Comparison of ENCODE assay signal across 1 cellular context in the genomic region with DNA sequence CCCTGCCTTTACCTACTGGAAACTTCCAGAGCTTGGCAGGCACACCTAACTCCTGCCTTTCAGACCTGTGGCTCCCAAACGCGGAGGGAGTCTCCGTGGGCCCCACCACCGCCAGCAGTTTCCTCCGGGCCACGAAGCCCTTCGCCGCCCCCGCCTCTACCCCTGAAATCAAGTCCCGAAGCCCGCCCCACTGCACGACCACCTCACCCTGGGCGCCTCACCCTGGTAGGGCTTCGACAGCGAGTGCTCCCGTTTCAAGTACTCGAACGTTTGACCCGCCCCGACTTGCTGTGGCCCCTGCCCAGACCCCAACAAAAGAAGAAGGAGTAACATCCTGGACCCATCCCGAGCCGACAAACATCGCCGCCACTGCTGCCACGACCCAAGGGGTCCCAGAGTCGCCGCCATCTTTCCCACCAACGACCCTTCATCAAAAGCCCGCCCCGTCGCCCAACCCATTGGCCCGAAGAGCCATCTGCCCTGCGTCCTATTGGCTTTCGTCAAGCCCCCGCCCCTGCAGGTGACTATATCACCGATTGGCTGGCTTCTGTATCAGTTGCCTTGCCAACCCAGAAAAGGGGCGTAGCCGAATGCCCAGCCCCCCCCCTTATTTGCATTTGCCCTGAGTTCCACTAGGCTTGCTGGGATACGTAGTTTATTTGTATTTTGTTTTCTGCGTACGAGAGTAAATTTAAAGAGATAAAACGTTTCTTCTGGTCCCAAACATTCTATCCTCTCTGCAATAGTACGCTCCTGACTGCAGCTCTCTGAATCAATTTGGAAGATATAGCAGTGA.
A peak's percentile ranks its signal among the peaks of the same experiment; 100 is the strongest.
TF ChIP-seq lines count a peak whose summit lies in the region.

A gene with protein sequence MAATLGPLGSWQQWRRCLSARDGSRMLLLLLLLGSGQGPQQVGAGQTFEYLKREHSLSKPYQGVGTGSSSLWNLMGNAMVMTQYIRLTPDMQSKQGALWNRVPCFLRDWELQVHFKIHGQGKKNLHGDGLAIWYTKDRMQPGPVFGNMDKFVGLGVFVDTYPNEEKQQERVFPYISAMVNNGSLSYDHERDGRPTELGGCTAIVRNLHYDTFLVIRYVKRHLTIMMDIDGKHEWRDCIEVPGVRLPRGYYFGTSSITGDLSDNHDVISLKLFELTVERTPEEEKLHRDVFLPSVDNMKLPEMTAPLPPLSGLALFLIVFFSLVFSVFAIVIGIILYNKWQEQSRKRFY (minus strand): TSS at position 432 of the 796 bp plus-strand sequence. CDS start 24 bp downstream, at position 408.

TF ChIP-seq in HepG2, 621 proteins besides CTCF, POLR2A, EP300 and RAD21 (continued from another document and continues in another):
- TF ChIP-seq TAF1 (CRISPR knock-in tag; IDR thresholded peaks at IDR 0.05) (peak; percentile 82; the same call in 1 of the 2 replicates), ZBTB38 (CRISPR knock-in tag; IDR thresholded peaks at IDR 0.05) (peak; percentile 62; the same call in 1 of the 2 replicates), ETV6 (CRISPR knock-in tag; conservative IDR thresholded peaks at IDR 0.05) (no peak), HOXA5 (CRISPR knock-in tag; IDR thresholded peaks at IDR 0.05) (0 out of 2 replicates have a peak, but pooled peaks have one; percentile 63), NCOR1 (IDR thresholded peaks at IDR 0.05; ENCODE audit: borderline replicate concordance, low read length) (peak; percentile 41; the same call in 1 of the 2 replicates), ZNF234 (CRISPR knock-in tag; conservative IDR thresholded peaks at IDR 0.05) (no peak), ZSCAN31 (CRISPR knock-in tag; IDR thresholded peaks at IDR 0.05; ENCODE audit: low read depth) (no peak), ZNF878 (CRISPR knock-in tag; IDR thresholded peaks at IDR 0.05) (no peak), POLR2G (IDR thresholded peaks at IDR 0.05; ENCODE audit: low read depth, low read length) (peak; percentile 92), CEBPG (CRISPR knock-in tag; IDR thresholded peaks at IDR 0.05) (no peak; the same call in none of the 2 replicates), ESRRA (CRISPR knock-in tag; IDR thresholded peaks at IDR 0.05; ENCODE audit: low read depth) (0 out of 2 replicates have a peak, but pooled peaks have one; percentile 44), ZNF143 (CRISPR knock-in tag; IDR thresholded peaks at IDR 0.05) (peak; percentile 88), RNF2 (conservative IDR thresholded peaks at IDR 0.05; ENCODE audit: low read depth) (no peak), MTA3 (CRISPR knock-in tag; IDR thresholded peaks at IDR 0.05) (no peak), ZNF557 (CRISPR knock-in tag; IDR thresholded peaks at IDR 0.05) (0 out of 2 replicates have a peak, but pooled peaks have one; percentile 9), SSRP1 (CRISPR knock-in tag; IDR thresholded peaks at IDR 0.05) (no peak), ZNF768 (CRISPR knock-in tag; IDR thresholded peaks at IDR 0.05) (0 out of 2 replicates have a peak, but pooled peaks have one; percentile 20), SALL1 (CRISPR knock-in tag; IDR thresholded peaks at IDR 0.05) (peak; percentile 66), TEAD3 (CRISPR knock-in tag; optimal IDR thresholded peaks at IDR 0.05; ENCODE audit: borderline replicate concordance) (peak; percentile 30), RFX5 (IDR thresholded peaks at IDR 0.05; ENCODE audit: low read depth, low read length) (no peak), SAP130 (CRISPR knock-in tag; IDR thresholded peaks at IDR 0.05; ENCODE audit: low read depth) (peak; percentile 83), ZNF672 (CRISPR knock-in tag; IDR thresholded peaks at IDR 0.05) (no peak), ZNF253 (CRISPR knock-in tag; IDR thresholded peaks at IDR 0.05; ENCODE audit: borderline replicate concordance) (0 out of 2 replicates have a peak, but pooled peaks have one; percentile 26), ISL2 (CRISPR knock-in tag; IDR thresholded peaks at IDR 0.05) (peak; percentile 29; the same call in 1 of the 2 replicates), ZNF563 (CRISPR knock-in tag; IDR thresholded peaks at IDR 0.05) (no peak), SIN3B (IDR thresholded peaks at IDR 0.05; ENCODE audit: low read length) (peak; percentile 78), DPF2 (CRISPR knock-in tag; IDR thresholded peaks at IDR 0.05; ENCODE audit: borderline replicate concordance, low read depth) (no peak), SIN3A (IDR thresholded peaks at IDR 0.05; ENCODE audit: borderline replicate concordance, low read depth, low read length) (peak; percentile 71; the same call in 1 of the 2 replicates), PRPF4 (IDR thresholded peaks at IDR 0.05; ENCODE audit: low read depth, low read length, poor library complexity, severe bottlenecking) (no peak), GATAD1 (CRISPR knock-in tag; IDR thresholded peaks at IDR 0.05) (peak; percentile 81), U2AF2 (IDR thresholded peaks at IDR 0.05; ENCODE audit: low read depth, low read length) (peak; percentile 94), KDM4B (CRISPR knock-in tag; IDR thresholded peaks at IDR 0.05) (no peak)
- TF ChIP-seq, protein P1, sequence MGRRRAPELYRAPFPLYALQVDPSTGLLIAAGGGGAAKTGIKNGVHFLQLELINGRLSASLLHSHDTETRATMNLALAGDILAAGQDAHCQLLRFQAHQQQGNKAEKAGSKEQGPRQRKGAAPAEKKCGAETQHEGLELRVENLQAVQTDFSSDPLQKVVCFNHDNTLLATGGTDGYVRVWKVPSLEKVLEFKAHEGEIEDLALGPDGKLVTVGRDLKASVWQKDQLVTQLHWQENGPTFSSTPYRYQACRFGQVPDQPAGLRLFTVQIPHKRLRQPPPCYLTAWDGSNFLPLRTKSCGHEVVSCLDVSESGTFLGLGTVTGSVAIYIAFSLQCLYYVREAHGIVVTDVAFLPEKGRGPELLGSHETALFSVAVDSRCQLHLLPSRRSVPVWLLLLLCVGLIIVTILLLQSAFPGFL (CRISPR knock-in tag; IDR thresholded peaks at IDR 0.05) = no peak
- TF ChIP-seq, protein P2, sequence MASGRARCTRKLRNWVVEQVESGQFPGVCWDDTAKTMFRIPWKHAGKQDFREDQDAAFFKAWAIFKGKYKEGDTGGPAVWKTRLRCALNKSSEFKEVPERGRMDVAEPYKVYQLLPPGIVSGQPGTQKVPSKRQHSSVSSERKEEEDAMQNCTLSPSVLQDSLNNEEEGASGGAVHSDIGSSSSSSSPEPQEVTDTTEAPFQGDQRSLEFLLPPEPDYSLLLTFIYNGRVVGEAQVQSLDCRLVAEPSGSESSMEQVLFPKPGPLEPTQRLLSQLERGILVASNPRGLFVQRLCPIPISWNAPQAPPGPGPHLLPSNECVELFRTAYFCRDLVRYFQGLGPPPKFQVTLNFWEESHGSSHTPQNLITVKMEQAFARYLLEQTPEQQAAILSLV (CRISPR knock-in tag; IDR thresholded peaks at IDR 0.05; ENCODE audit: borderline replicate concordance) = peak; percentile 83; the same call in 1 of the 2 replicates
- TF ChIP-seq, protein P3, sequence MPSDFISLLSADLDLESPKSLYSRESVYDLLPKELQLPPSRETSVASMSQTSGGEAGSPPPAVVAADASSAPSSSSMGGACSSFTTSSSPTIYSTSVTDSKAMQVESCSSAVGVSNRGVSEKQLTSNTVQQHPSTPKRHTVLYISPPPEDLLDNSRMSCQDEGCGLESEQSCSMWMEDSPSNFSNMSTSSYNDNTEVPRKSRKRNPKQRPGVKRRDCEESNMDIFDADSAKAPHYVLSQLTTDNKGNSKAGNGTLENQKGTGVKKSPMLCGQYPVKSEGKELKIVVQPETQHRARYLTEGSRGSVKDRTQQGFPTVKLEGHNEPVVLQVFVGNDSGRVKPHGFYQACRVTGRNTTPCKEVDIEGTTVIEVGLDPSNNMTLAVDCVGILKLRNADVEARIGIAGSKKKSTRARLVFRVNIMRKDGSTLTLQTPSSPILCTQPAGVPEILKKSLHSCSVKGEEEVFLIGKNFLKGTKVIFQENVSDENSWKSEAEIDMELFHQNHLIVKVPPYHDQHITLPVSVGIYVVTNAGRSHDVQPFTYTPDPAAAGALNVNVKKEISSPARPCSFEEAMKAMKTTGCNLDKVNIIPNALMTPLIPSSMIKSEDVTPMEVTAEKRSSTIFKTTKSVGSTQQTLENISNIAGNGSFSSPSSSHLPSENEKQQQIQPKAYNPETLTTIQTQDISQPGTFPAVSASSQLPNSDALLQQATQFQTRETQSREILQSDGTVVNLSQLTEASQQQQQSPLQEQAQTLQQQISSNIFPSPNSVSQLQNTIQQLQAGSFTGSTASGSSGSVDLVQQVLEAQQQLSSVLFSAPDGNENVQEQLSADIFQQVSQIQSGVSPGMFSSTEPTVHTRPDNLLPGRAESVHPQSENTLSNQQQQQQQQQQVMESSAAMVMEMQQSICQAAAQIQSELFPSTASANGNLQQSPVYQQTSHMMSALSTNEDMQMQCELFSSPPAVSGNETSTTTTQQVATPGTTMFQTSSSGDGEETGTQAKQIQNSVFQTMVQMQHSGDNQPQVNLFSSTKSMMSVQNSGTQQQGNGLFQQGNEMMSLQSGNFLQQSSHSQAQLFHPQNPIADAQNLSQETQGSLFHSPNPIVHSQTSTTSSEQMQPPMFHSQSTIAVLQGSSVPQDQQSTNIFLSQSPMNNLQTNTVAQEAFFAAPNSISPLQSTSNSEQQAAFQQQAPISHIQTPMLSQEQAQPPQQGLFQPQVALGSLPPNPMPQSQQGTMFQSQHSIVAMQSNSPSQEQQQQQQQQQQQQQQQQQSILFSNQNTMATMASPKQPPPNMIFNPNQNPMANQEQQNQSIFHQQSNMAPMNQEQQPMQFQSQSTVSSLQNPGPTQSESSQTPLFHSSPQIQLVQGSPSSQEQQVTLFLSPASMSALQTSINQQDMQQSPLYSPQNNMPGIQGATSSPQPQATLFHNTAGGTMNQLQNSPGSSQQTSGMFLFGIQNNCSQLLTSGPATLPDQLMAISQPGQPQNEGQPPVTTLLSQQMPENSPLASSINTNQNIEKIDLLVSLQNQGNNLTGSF (CRISPR knock-in tag; IDR thresholded peaks at IDR 0.05) = peak; percentile 72; the same call in 1 of the 2 replicates
- TF ChIP-seq, protein P4, sequence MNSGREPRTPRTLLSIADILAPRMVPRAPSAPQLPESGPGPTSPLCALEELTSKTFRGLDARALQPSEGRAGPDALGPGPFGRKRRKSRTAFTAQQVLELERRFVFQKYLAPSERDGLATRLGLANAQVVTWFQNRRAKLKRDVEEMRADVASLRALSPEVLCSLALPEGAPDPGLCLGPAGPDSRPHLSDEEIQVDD (CRISPR knock-in tag; IDR thresholded peaks at IDR 0.05; ENCODE audit: borderline replicate concordance) = 0 out of 2 replicates have a peak, but pooled peaks have one; percentile 38
- TF ChIP-seq, protein P5, sequence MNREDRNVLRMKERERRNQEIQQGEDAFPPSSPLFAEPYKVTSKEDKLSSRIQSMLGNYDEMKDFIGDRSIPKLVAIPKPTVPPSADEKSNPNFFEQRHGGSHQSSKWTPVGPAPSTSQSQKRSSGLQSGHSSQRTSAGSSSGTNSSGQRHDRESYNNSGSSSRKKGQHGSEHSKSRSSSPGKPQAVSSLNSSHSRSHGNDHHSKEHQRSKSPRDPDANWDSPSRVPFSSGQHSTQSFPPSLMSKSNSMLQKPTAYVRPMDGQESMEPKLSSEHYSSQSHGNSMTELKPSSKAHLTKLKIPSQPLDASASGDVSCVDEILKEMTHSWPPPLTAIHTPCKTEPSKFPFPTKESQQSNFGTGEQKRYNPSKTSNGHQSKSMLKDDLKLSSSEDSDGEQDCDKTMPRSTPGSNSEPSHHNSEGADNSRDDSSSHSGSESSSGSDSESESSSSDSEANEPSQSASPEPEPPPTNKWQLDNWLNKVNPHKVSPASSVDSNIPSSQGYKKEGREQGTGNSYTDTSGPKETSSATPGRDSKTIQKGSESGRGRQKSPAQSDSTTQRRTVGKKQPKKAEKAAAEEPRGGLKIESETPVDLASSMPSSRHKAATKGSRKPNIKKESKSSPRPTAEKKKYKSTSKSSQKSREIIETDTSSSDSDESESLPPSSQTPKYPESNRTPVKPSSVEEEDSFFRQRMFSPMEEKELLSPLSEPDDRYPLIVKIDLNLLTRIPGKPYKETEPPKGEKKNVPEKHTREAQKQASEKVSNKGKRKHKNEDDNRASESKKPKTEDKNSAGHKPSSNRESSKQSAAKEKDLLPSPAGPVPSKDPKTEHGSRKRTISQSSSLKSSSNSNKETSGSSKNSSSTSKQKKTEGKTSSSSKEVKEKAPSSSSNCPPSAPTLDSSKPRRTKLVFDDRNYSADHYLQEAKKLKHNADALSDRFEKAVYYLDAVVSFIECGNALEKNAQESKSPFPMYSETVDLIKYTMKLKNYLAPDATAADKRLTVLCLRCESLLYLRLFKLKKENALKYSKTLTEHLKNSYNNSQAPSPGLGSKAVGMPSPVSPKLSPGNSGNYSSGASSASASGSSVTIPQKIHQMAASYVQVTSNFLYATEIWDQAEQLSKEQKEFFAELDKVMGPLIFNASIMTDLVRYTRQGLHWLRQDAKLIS (CRISPR knock-in tag; IDR thresholded peaks at IDR 0.05) = no peak
- TF ChIP-seq, protein P6, sequence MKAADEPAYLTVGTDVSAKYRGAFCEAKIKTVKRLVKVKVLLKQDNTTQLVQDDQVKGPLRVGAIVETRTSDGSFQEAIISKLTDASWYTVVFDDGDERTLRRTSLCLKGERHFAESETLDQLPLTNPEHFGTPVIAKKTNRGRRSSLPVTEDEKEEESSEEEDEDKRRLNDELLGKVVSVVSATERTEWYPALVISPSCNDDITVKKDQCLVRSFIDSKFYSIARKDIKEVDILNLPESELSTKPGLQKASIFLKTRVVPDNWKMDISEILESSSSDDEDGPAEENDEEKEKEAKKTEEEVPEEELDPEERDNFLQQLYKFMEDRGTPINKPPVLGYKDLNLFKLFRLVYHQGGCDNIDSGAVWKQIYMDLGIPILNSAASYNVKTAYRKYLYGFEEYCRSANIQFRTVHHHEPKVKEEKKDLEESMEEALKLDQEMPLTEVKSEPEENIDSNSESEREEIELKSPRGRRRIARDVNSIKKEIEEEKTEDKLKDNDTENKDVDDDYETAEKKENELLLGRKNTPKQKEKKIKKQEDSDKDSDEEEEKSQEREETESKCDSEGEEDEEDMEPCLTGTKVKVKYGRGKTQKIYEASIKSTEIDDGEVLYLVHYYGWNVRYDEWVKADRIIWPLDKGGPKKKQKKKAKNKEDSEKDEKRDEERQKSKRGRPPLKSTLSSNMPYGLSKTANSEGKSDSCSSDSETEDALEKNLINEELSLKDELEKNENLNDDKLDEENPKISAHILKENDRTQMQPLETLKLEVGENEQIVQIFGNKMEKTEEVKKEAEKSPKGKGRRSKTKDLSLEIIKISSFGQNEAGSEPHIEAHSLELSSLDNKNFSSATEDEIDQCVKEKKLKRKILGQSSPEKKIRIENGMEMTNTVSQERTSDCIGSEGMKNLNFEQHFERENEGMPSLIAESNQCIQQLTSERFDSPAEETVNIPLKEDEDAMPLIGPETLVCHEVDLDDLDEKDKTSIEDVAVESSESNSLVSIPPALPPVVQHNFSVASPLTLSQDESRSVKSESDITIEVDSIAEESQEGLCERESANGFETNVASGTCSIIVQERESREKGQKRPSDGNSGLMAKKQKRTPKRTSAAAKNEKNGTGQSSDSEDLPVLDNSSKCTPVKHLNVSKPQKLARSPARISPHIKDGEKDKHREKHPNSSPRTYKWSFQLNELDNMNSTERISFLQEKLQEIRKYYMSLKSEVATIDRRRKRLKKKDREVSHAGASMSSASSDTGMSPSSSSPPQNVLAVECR (CRISPR knock-in tag; IDR thresholded peaks at IDR 0.05; ENCODE audit: borderline replicate concordance) = peak; percentile 88
- TF ChIP-seq, protein P7, sequence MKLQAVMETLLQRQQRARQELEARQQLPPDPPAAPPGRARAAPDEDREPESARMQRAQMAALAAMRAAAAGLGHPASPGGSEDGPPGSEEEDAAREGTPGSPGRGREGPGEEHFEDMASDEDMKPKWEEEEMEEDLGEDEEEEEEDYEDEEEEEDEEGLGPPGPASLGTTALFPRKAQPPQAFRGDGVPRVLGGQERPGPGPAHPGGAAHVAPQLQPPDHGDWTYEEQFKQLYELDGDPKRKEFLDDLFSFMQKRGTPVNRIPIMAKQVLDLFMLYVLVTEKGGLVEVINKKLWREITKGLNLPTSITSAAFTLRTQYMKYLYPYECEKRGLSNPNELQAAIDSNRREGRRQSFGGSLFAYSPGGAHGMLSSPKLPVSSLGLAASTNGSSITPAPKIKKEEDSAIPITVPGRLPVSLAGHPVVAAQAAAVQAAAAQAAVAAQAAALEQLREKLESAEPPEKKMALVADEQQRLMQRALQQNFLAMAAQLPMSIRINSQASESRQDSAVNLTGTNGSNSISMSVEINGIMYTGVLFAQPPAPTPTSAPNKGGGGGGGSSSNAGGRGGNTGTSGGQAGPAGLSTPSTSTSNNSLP (IDR thresholded peaks at IDR 0.05; ENCODE audit: low read depth, low read length) = peak; percentile 87
